Comparison of ENCODE assay signal across 32 cellular contexts in genomic region chr20:1779567-1779966, GRCh38.
"Had no signal": no experiment of that assay in that cellular context is flagged by ENCODE, and none has a peak within 500 bp of the region (broad histone marks: within the 10 kb centered on the region; RNA-seq: fewer than 3 reads in every experiment).

No MANE protein-coding gene starts in this region.

- H3K27me3 ChIP-seq: adrenal gland, body of pancreas, brain microvascular endothelial cell, breast epithelium had no signal

- DNase-seq: activated B cell treated with CpG ODN at 0.5 μM for 24 hours; activated CD4-positive, alpha-beta memory T cell treated with anti-CD3 and anti-CD28 coated beads for 36 hours; activated CD4-positive, alpha-beta T cell treated with anti-CD3 and anti-CD28 coated beads for 4 hours; activated CD4-positive, alpha-beta T cell treated with anti-CD3 and anti-CD28 coated beads, Interleukin-2, amount 10 ng/mL, durations not matched to agents 7 days and 5 days; activated CD4-positive, CD25-positive, alpha-beta regulatory T cell treated with anti-CD3 and anti-CD28 coated beads, Interleukin-2, amount 50 U/mL, for 72 hours; activated CD8-positive, alpha-beta memory T cell treated with anti-CD3 and anti-CD28 coated beads, Interleukin-2, amount 50 U/mL, for 4 hours; activated CD8-positive, alpha-beta T cell treated with anti-CD3 and anti-CD28 coated beads for 36 hours; activated effector memory CD4-positive, alpha-beta T cell treated with anti-CD3 and anti-CD28 coated beads, Interleukin-2, amount 50 U/mL, for 16 hours; activated gamma-delta T cell treated with Interleukin-2 at 50 U/mL for 16 hours; activated naive CD4-positive, alpha-beta T cell; activated naive CD4-positive, alpha-beta T cell treated with anti-CD3 and anti-CD28 coated beads for 36 hours; activated naive CD4-positive, alpha-beta T cell treated with anti-CD3 and anti-CD28 coated beads, Interleukin-2, amount 50 U/mL, for 16 hours; activated naive CD8-positive, alpha-beta T cell treated with anti-CD3 and anti-CD28 coated beads for 36 hours; activated T-cell treated with anti-CD3 and anti-CD28 coated beads for 4 hours; activated T-cell treated with anti-CD3 and anti-CD28 coated beads, Interleukin-2, amount 50 U/mL, for 1 hour; activated T-cell treated with anti-CD3 and anti-CD28 coated beads, Interleukin-2, amount 50 U/mL, for 4 hours; activated T-cell treated with anti-CD3 and anti-CD28 coated beads, Interleukin-2, amount 50 U/mL, for 72 hours; adrenal gland; amniotic stem cell; aorta; body of pancreas; caudate nucleus; cerebellar nuclear complex; T-helper 1 cell; T-helper 2 cell; T-helper 9 cell had no signal

- H3K4me3 ChIP-seq: adrenal gland, body of pancreas, breast epithelium, cardiac muscle cell had no signal

- H3K27ac ChIP-seq: adrenal gland, body of pancreas, brain microvascular endothelial cell, breast epithelium, cardiac muscle cell, VCaP had no signal

- H3K36me3 ChIP-seq: adrenal gland, brain microvascular endothelial cell, breast epithelium, cardiac muscle cell had no signal

- FAIRE-seq: astrocyte, TTC549 had no signal

- H3K9me3 ChIP-seq: adrenal gland, body of pancreas, breast epithelium had no signal
